In genomic region chr16:19497181-19497580, GRCh38 we compare ENCODE assay signal across 31 cellular contexts.
"Had no signal": no experiment of that assay in that cellular context is flagged by ENCODE, and none has a peak within 500 bp of the region (broad histone marks: within the 10 kb centered on the region; RNA-seq: fewer than 3 reads in every experiment).

No MANE protein-coding gene starts in this region.

- H3K27ac Mint-ChIP-seq: activated CD4-positive, alpha-beta memory T cell treated with anti-CD3 and anti-CD28 coated beads, Interleukin-2, amount 10 ng/mL, durations not matched to agents 7 days and 5 days; activated CD4-positive, alpha-beta T cell treated with anti-CD3 and anti-CD28 coated beads, Interleukin-2, amount 10 ng/mL, durations not matched to agents 7 days and 5 days; activated naive CD4-positive, alpha-beta T cell treated with anti-CD3 and anti-CD28 coated beads, Interleukin-2, amount 50 U/mL, for 24 hours; activated T-cell treated with anti-CD3 and anti-CD28 coated beads, Interleukin-2, amount 50 U/mL, for 24 hours; endodermal cell; immature natural killer cell; stimulated activated memory B cell treated with anti-CD40 and anti-IgM and Interleukin-4, amounts not matched to agents 10 μg/mL and 1 μg/mL and 100 μg/mL, for 72 hours; T-helper 17 cell; type B pancreatic cell had no signal

- H3K36me3 ChIP-seq: pancreas had no signal

- H3K4me1 ChIP-seq: breast epithelium, pancreas, psoas muscle, sigmoid colon, vagina had no signal

- H3K27me3 Mint-ChIP-seq: activated CD4-positive, alpha-beta memory T cell treated with anti-CD3 and anti-CD28 coated beads, Interleukin-2, amount 10 ng/mL, durations not matched to agents 7 days and 5 days; activated CD4-positive, alpha-beta T cell treated with anti-CD3 and anti-CD28 coated beads, Interleukin-2, amount 10 ng/mL, durations not matched to agents 7 days and 5 days; activated naive CD4-positive, alpha-beta T cell treated with anti-CD3 and anti-CD28 coated beads, Interleukin-2, amount 50 U/mL, for 24 hours; activated T-cell treated with anti-CD3 and anti-CD28 coated beads, Interleukin-2, amount 50 U/mL, for 24 hours; natural killer cell treated with Interleukin-12 subunit alpha and Interleukin-12 subunit beta and Interleukin-15 and Interleukin-18, amount 100 ng/mL, for 72 hours; stimulated activated memory B cell treated with anti-CD40 and anti-IgM and Interleukin-4, amounts not matched to agents 10 μg/mL and 1 μg/mL and 100 μg/mL, for 72 hours; stimulated activated naive CD8-positive, alpha-beta T cell treated with anti-CD3 and anti-CD28 coated beads, Interleukin-15, amount 100 ng/mL, for 72 hours; T-helper 17 cell; type B pancreatic cell had no signal

- H3K4me3 ChIP-seq: breast epithelium, heart left ventricle, mucosa of descending colon, pancreas, psoas muscle, sigmoid colon, vagina had no signal

- H3K4me3 Mint-ChIP-seq: activated CD4-positive, alpha-beta memory T cell treated with anti-CD3 and anti-CD28 coated beads, Interleukin-2, amount 10 ng/mL, durations not matched to agents 7 days and 5 days; activated CD4-positive, alpha-beta T cell treated with anti-CD3 and anti-CD28 coated beads, Interleukin-2, amount 10 ng/mL, durations not matched to agents 7 days and 5 days; activated naive CD4-positive, alpha-beta T cell treated with anti-CD3 and anti-CD28 coated beads, Interleukin-2, amount 50 U/mL, for 24 hours; activated T-cell treated with anti-CD3 and anti-CD28 coated beads, Interleukin-2, amount 50 U/mL, for 24 hours; endodermal cell; immature natural killer cell; natural killer cell treated with Interleukin-12 subunit alpha and Interleukin-12 subunit beta and Interleukin-15 and Interleukin-18, amount 100 ng/mL, for 72 hours; stimulated activated memory B cell treated with anti-CD40 and anti-IgM and Interleukin-4, amounts not matched to agents 10 μg/mL and 1 μg/mL and 100 μg/mL, for 72 hours; stimulated activated naive CD8-positive, alpha-beta T cell treated with anti-CD3 and anti-CD28 coated beads, Interleukin-15, amount 100 ng/mL, for 72 hours; T-helper 17 cell; type B pancreatic cell had no signal

- H3K9me3 ChIP-seq: breast epithelium, heart left ventricle, mucosa of descending colon, pancreas, psoas muscle, sigmoid colon, vagina had no signal

- H3K27me3 ChIP-seq: breast epithelium, heart left ventricle, pancreas, sigmoid colon, vagina had no signal

- ATAC-seq: esophagus mucosa; heart left ventricle; left colon; mucosa of descending colon; natural killer cell treated with Interleukin-12 subunit alpha and Interleukin-12 subunit beta and Interleukin-15 and Interleukin-18, amount 100 ng/mL, for 72 hours; pancreas; psoas muscle; stimulated activated memory B cell treated with anti-CD40 and anti-IgM and Interleukin-4, amounts not matched to agents 10 μg/mL and 1 μg/mL and 100 μg/mL, for 72 hours; stimulated activated naive CD8-positive, alpha-beta T cell treated with anti-CD3 and anti-CD28 coated beads, Interleukin-15, amount 100 ng/mL, for 72 hours; T-helper 17 cell had no signal

- H3K9me3 Mint-ChIP-seq: activated CD4-positive, alpha-beta memory T cell treated with anti-CD3 and anti-CD28 coated beads, Interleukin-2, amount 10 ng/mL, durations not matched to agents 7 days and 5 days; activated CD4-positive, alpha-beta T cell treated with anti-CD3 and anti-CD28 coated beads, Interleukin-2, amount 10 ng/mL, durations not matched to agents 7 days and 5 days; activated naive CD4-positive, alpha-beta T cell treated with anti-CD3 and anti-CD28 coated beads, Interleukin-2, amount 50 U/mL, for 24 hours; activated T-cell treated with anti-CD3 and anti-CD28 coated beads, Interleukin-2, amount 50 U/mL, for 24 hours; endodermal cell; immature natural killer cell; natural killer cell treated with Interleukin-12 subunit alpha and Interleukin-12 subunit beta and Interleukin-15 and Interleukin-18, amount 100 ng/mL, for 72 hours; stimulated activated memory B cell treated with anti-CD40 and anti-IgM and Interleukin-4, amounts not matched to agents 10 μg/mL and 1 μg/mL and 100 μg/mL, for 72 hours; stimulated activated naive CD8-positive, alpha-beta T cell treated with anti-CD3 and anti-CD28 coated beads, Interleukin-15, amount 100 ng/mL, for 72 hours; type B pancreatic cell had no signal

- H3K27ac ChIP-seq: breast epithelium, pancreas, psoas muscle, sigmoid colon, vagina had no signal

- DNase-seq: activated CD4-positive, alpha-beta memory T cell treated with anti-CD3 and anti-CD28 coated beads, Interleukin-2, amount 10 ng/mL, durations not matched to agents 7 days and 5 days; activated CD4-positive, alpha-beta T cell treated with anti-CD3 and anti-CD28 coated beads, Interleukin-2, amount 10 ng/mL, durations not matched to agents 7 days and 5 days; activated CD4-positive, CD25-positive, alpha-beta regulatory T cell treated with anti-CD3 and anti-CD28 coated beads, Interleukin-2, amount 50 U/mL, for 72 hours; activated CD8-positive, alpha-beta memory T cell treated with anti-CD3 and anti-CD28 coated beads, Interleukin-2, amount 50 U/mL, for 48 hours; activated gamma-delta T cell; activated T-cell treated with anti-CD3 and anti-CD28 coated beads, Interleukin-2, amount 50 U/mL, for 24 hours; central memory CD4-positive, alpha-beta T cell; foreskin fibroblast; heart left ventricle; immature natural killer cell; kidney; left colon; mucosa of descending colon; pancreas; psoas muscle; sigmoid colon; small intestine; stimulated activated CD4-positive, alpha-beta T cell treated with anti-CD3 and anti-CD28 coated beads, Interleukin-4, amount 100 ng/mL, for 4 hours; stimulated activated CD8-positive, alpha-beta memory T cell treated with anti-CD3 and anti-CD28 coated beads, Interleukin-4, amount 100 ng/mL, for 48 hours; stimulated activated naive CD8-positive, alpha-beta T cell treated with anti-CD3 and anti-CD28 coated beads, Interleukin-15, amount 100 ng/mL, for 72 hours; substantia nigra; T-helper 17 cell; T1000 had no signal
